In genomic region chr19:46613525-46613924, GRCh38 we compare ENCODE assay signal across 20 cellular contexts. TPM values are rescaled to one million over a fixed set of nuclear protein-coding genes. Genes with fewer than 3 reads are reported as not detected.
DNase-seq lines count a peak whose midpoint lies in the region; ATAC-seq and TF ChIP-seq lines count a peak whose summit lies in the region.
"Had no signal": no experiment of that assay in that cellular context is flagged by ENCODE, and none has a peak within 500 bp of the region (broad histone marks: within the 10 kb centered on the region; RNA-seq: fewer than 3 reads in every experiment).

No MANE protein-coding gene starts in this region.

- H3K9me3 ChIP-seq in left ventricle myocardium inferior (replicated peaks): no peaks in the 10 kb centered on the region
- no peaks in the 10 kb centered on the region for H3K9me3 ChIP-seq in mesenchymal stem cell (ENCODE audit: control insufficient read depth, low read length)
- H3K9me3 ChIP-seq in upper lobe of right lung: no peaks in the 10 kb centered on the region
- no peaks in the 10 kb centered on the region for H3K9me3 ChIP-seq in stomach
- H3K9me3 ChIP-seq: BE2C, prostate gland, uterus had no signal

- H3K4me1 Mint-ChIP-seq in T-helper 2 cell treated with Interferon-gamma antibody and Interleukin-4, amounts not matched to agents 5 μg/mL and 100 μg/mL, for 36 hours (ENCODE audit: low read depth): peaks cover 54% of the 10 kb centered on the region

- H3K4ac ChIP-seq in mesenchymal stem cell (ENCODE audit: low read depth in 1 of 2, low read length in 2 of 2): no peak overlapping the region

- WGBS in mesenchymal stem cell: 95% methylated on average over 22 of the region's 22 CpGs
- WGBS in stomach, 5 donors: 87 to 92% (median 89%) methylated on average over 21 to 22 of the region's 22 CpGs

- no peak overlapping the region for H3K4me2 ChIP-seq in mesenchymal stem cell (ENCODE audit: low read length, poor library complexity, severe bottlenecking)
- H3K4me2 ChIP-seq: hepatocyte, smooth muscle cell had no signal

- ATAC-seq in Right ventricle myocardium inferior (no peak), upper lobe of right lung (no peak)

- H3K9ac ChIP-seq in mesenchymal stem cell (ENCODE audit: low read length): peak overlapping the region; percentile 24

- H3K36me3 ChIP-seq in left ventricle myocardium inferior: peaks cover 16% of the 10 kb centered on the region
- peaks cover 24 to 27% of the 10 kb centered on the region in 2 experiments for H3K36me3 ChIP-seq in mesenchymal stem cell (ENCODE audit: control insufficient read depth in 1 of 2, insufficient read depth in 2 of 2, low read depth in 1 of 2, low read length in 2 of 2)
- peaks cover 16% of the 10 kb centered on the region for H3K36me3 ChIP-seq in upper lobe of right lung
- peaks cover 17 to 27% (median 26%) of the 10 kb centered on the region in 4 donors for H3K36me3 ChIP-seq in stomach
- H3K36me3 ChIP-seq: uterus had no signal

- no peaks in the 10 kb centered on the region for H3K9me3 Mint-ChIP-seq in T-helper 2 cell treated with Interferon-gamma antibody and Interleukin-4, amounts not matched to agents 5 μg/mL and 100 μg/mL, for 36 hours
- H3K9me3 Mint-ChIP-seq: nephron had no signal

- H3K18ac ChIP-seq in mesenchymal stem cell (ENCODE audit: low read depth in 1 of 2, low read length in 2 of 2): no peak overlapping the region

- H3K4me1 ChIP-seq in left ventricle myocardium inferior (peaks cover 26% of the 10 kb centered on the region), mesenchymal stem cell (ENCODE audit: control insufficient read depth, insufficient read depth, low read depth, low read length) (peaks cover 3% of the 10 kb centered on the region), upper lobe of right lung (peaks cover 15% of the 10 kb centered on the region), stomach (peaks cover 16 to 38% (median 21%) of the 10 kb centered on the region in 4 donors)
- H3K4me1 ChIP-seq: prostate gland had no signal

- H4K8ac ChIP-seq in mesenchymal stem cell (ENCODE audit: low read length): no peak overlapping the region

- no peak for TF ChIP-seq POLR2A in stomach (IDR thresholded peaks at IDR 0.05)

- no peak overlapping the region for H2BK12ac ChIP-seq in mesenchymal stem cell (ENCODE audit: low read length in 2 of 2)

- H3K27me3 ChIP-seq in left ventricle myocardium inferior (ENCODE audit: low read depth) (no peaks in the 10 kb centered on the region), mesenchymal stem cell (ENCODE audit: control insufficient read depth in 1 of 2, insufficient read depth in 1 of 2, low read length in 2 of 2) (no peaks in the 10 kb centered on the region), upper lobe of right lung (no peaks in the 10 kb centered on the region), stomach (no peaks in the 10 kb centered on the region)
- H3K27me3 ChIP-seq: BE2C, brain microvascular endothelial cell, hepatocyte, uterus had no signal

- H4K91ac ChIP-seq in mesenchymal stem cell (ENCODE audit: low read length): no peak overlapping the region

- no peak overlapping the region for H3K23ac ChIP-seq in mesenchymal stem cell (ENCODE audit: low read length in 2 of 2)

- no peak for TF ChIP-seq EP300 in stomach (IDR thresholded peaks at IDR 0.05)

- H3K27ac Mint-ChIP-seq in T-helper 2 cell treated with Interferon-gamma antibody and Interleukin-4, amounts not matched to agents 5 μg/mL and 100 μg/mL, for 36 hours: peak overlapping the region; percentile 75

- H2BK120ac ChIP-seq in mesenchymal stem cell (ENCODE audit: low read depth, low read length): no peak overlapping the region

- no peak overlapping the region for H3K4me3 ChIP-seq in left ventricle myocardium inferior
- H3K4me3 ChIP-seq in mesenchymal stem cell (ENCODE audit: insufficient read depth in 1 of 2, low read depth in 1 of 2, low read length in 2 of 2): no peak overlapping the region
- H3K4me3 ChIP-seq in upper lobe of right lung: no peak overlapping the region
- no peak overlapping the region for H3K4me3 ChIP-seq in stomach
- H3K4me3 ChIP-seq: GM23248, hepatocyte, prostate gland, smooth muscle cell, uterus had no signal

- H2BK15ac ChIP-seq in mesenchymal stem cell (ENCODE audit: low read depth, poor library complexity, severe bottlenecking): peak overlapping the region; percentile 34

- no peak for DNase-seq in T-helper 2 cell treated with Interferon-gamma antibody and Interleukin-4, amounts not matched to agents 5 μg/mL and 100 μg/mL, for 36 hours (ENCODE audit: low spot score)
- DNase-seq in T-helper 2 cell (no peak), left ventricle myocardium inferior (peak; percentile 13), Right ventricle myocardium inferior (ENCODE audit: missing footprints) (no peak), mesenchymal stem cell (no peak), upper lobe of right lung (no peak), NCI-H748 treated with DMSO at 0.1 percent for 48 hours (lab: John Stamatoyannopoulos, UW) (no peak), stomach (no peak)
- DNase-seq: cortex of kidney had no signal

- no peak overlapping the region for H3K27ac ChIP-seq in left ventricle myocardium inferior (replicated peaks)
- no peak overlapping the region for H3K27ac ChIP-seq in mesenchymal stem cell (ENCODE audit: low read length, poor library complexity, severe bottlenecking)
- no peak overlapping the region for H3K27ac ChIP-seq in upper lobe of right lung
- peak overlapping the region in 1 of 5 donors; percentile 2 for H3K27ac ChIP-seq in stomach
- H3K27ac ChIP-seq: brain microvascular endothelial cell, GM23248, hepatocyte, prostate gland, uterus had no signal

- H2AFZ ChIP-seq in mesenchymal stem cell (ENCODE audit: low read depth, low read length): no peak overlapping the region
- H2AFZ ChIP-seq: hepatocyte had no signal

- H3K27me3 Mint-ChIP-seq in T-helper 2 cell treated with Interferon-gamma antibody and Interleukin-4, amounts not matched to agents 5 μg/mL and 100 μg/mL, for 36 hours (ENCODE audit: low read depth): no peaks in the 10 kb centered on the region

- peaks cover 24% of the 10 kb centered on the region for H3K36me3 Mint-ChIP-seq in T-helper 2 cell treated with Interferon-gamma antibody and Interleukin-4, amounts not matched to agents 5 μg/mL and 100 μg/mL, for 36 hours (ENCODE audit: low read depth)

- no peak overlapping the region for H2AK5ac ChIP-seq in mesenchymal stem cell (ENCODE audit: low read length, severe bottlenecking)

- no peak for TF ChIP-seq CTCF in left ventricle myocardium inferior (IDR thresholded peaks at IDR 0.05; ENCODE audit: borderline replicate concordance)
- TF ChIP-seq CTCF in upper lobe of right lung (IDR thresholded peaks at IDR 0.05): no peak
- TF ChIP-seq CTCF in stomach (IDR thresholded peaks at IDR 0.05): no peak

- H3K14ac ChIP-seq in mesenchymal stem cell (ENCODE audit: low read length in 2 of 2): no peak overlapping the region

- intact Hi-C loops in left ventricle myocardium inferior (cut with micrococcal nuclease): no loop called here
- intact Hi-C loops in Right ventricle myocardium inferior (cut with DNase I): no loop called here
- intact Hi-C loops in upper lobe of right lung (cut with DNase I): loop anchor here (5.0 kb wide), 1 partner anchor 49 kb away; the partner anchor contains the start of gene DACT3
- intact Hi-C loops in stomach (cut with DNase I; ENCODE audit: low total_unique reads): loop anchor here (5.0 kb wide), 1 partner anchor 49 kb away; the partner anchor contains the start of gene DACT3

- H2BK5ac ChIP-seq in mesenchymal stem cell (ENCODE audit: low read depth, low read length, poor library complexity, severe bottlenecking): no peak overlapping the region

- H3K4me3 Mint-ChIP-seq in T-helper 2 cell treated with Interferon-gamma antibody and Interleukin-4, amounts not matched to agents 5 μg/mL and 100 μg/mL, for 36 hours: no peak overlapping the region

- peaks cover 9% of the 10 kb centered on the region for H3K79me1 ChIP-seq in mesenchymal stem cell (replicated peaks; ENCODE audit: low read length, poor library complexity, severe bottlenecking)

RNA-seq across cellular contexts. Expression of gene PTGIR, which starts 11.4 kb away (rescaled TPM):
- total RNA-seq in left ventricle myocardium inferior (3.7 TPM), Right ventricle myocardium inferior (3.8 TPM), upper lobe of right lung (12.6 TPM), stomach (1 to 10 TPM in 3 of 5 donors, not detected in 2; 1.8 to 6.7 (median 5.8) TPM)
- 20.7 TPM for polyA plus RNA-seq in mesenchymal stem cell (2013, experiment 1 of 2)
- 19.9 TPM for polyA plus RNA-seq in mesenchymal stem cell (2013, experiment 2 of 2)
- 1 to 10 TPM; 1.6 to 1.7 (median 1.6) TPM for polyA plus RNA-seq in stomach

RNA-seq across cellular contexts. Expression of gene CALM3, which starts 12.4 kb away (rescaled TPM):
- total RNA-seq in left ventricle myocardium inferior (294 TPM), Right ventricle myocardium inferior (378 TPM), upper lobe of right lung (142 TPM), stomach (100 to 1,000 TPM in 4 of 5 donors, 10 to 100 TPM in 1; 94.7 to 147 (median 106) TPM)
- polyA plus RNA-seq in mesenchymal stem cell (2013, experiment 1 of 2): 253 TPM
- 257 TPM for polyA plus RNA-seq in mesenchymal stem cell (2013, experiment 2 of 2)
- polyA plus RNA-seq in stomach: 100 to 1,000 TPM in 2 of 3 donors, 10 to 100 TPM in 1; 84.2 to 203 (median 174) TPM

RNA-seq across cellular contexts. Expression of gene GNG8, which starts 22.5 kb away (rescaled TPM):
- not detected for total RNA-seq in left ventricle myocardium inferior
- not detected for total RNA-seq in Right ventricle myocardium inferior
- polyA plus RNA-seq in mesenchymal stem cell (2013, experiment 1 of 2): not detected
- polyA plus RNA-seq in mesenchymal stem cell (2013, experiment 2 of 2): 1.3 TPM
- not detected for total RNA-seq in upper lobe of right lung
- total RNA-seq in stomach: not detected
- not detected for polyA plus RNA-seq in stomach
- total RNA-seq: G401, GM23248, hepatocyte, HT1080, prostate gland, smooth muscle cell, subcutaneous adipose tissue, uterus had no signal
- polyA plus RNA-seq: GM23248 had no signal

RNA-seq across cellular contexts. Expression of gene DACT3, which starts 47.5 kb away (rescaled TPM):
- 18.3 TPM for total RNA-seq in left ventricle myocardium inferior
- 14.1 TPM for total RNA-seq in Right ventricle myocardium inferior
- polyA plus RNA-seq in mesenchymal stem cell (2013, experiment 1 of 2): 25.9 TPM
- polyA plus RNA-seq in mesenchymal stem cell (2013, experiment 2 of 2): 26.2 TPM
- total RNA-seq in upper lobe of right lung: 10.0 TPM
- 10 to 100 TPM in 4 of 5 donors, 1 to 10 TPM in 1; 9.7 to 29.9 (median 11.1) TPM for total RNA-seq in stomach
- 10 to 100 TPM in 1 of 3 donors, 1 to 10 TPM in 2; 6.1 to 10.5 (median 6.4) TPM for polyA plus RNA-seq in stomach

Comparison
In these comparisons a context has a peak if more than half of its experiments do, and no peak if none do; other contexts are left out.
1. intact Hi-C loops: an anchor here in upper lobe of right lung (5.0 kb wide) and stomach (5.0 kb wide); none called in left ventricle myocardium inferior and Right ventricle myocardium inferior.